1 cellular context compared by ENCODE assay signal in genomic region chr3:15847239-15847638, GRCh38.
A peak's percentile ranks its signal among the peaks of the same experiment; 100 is the strongest.
TF ChIP-seq lines count a peak whose summit lies in the region.

No MANE protein-coding gene starts in this region.

TF ChIP-seq in HEK293, 187 proteins besides CTCF, POLR2A, EP300 and RAD21 (continued from another document):
- peak; percentile 69 for TF ChIP-seq PRDM6 (tag by site-specific recombination; IDR thresholded peaks at IDR 0.05)
